25 cellular contexts compared by ENCODE assay signal in genomic region chr7:16693601-16694318, GRCh38. TPM values are rescaled to one million over a fixed set of nuclear protein-coding genes. Genes with fewer than 3 reads are reported as not detected.
DNase-seq lines count a peak whose midpoint lies in the region; ATAC-seq, FAIRE-seq and TF ChIP-seq lines count a peak whose summit lies in the region.
"Had no signal": no experiment of that assay in that cellular context is flagged by ENCODE, and none has a peak within 500 bp of the region (broad histone marks: within the 10 kb centered on the region; RNA-seq: fewer than 3 reads in every experiment).

No MANE protein-coding gene starts in this region.

- no peak for ATAC-seq in T-helper 17 cell
- ATAC-seq: SK-N-SH treated with all-trans-retinoic acid at 6 μM for 48 hours had no signal

- no peaks in the 10 kb centered on the region for H3K27me3 ChIP-seq in astrocyte (ENCODE audit: insufficient read depth, low read length)
- H3K27me3 ChIP-seq: MG63, Peyer's patch had no signal

- H3K4me3 Mint-ChIP-seq in activated naive CD4-positive, alpha-beta T cell treated with anti-CD3 and anti-CD28 coated beads, Interleukin-2, amount 50 U/mL, for 24 hours: no peak overlapping the region
- peak overlapping the region; percentile 24 for H3K4me3 Mint-ChIP-seq in astrocyte (ENCODE audit: unreplicated experiment)
- no peak overlapping the region for H3K4me3 Mint-ChIP-seq in T-helper 17 cell

- TF ChIP-seq CTCF in astrocyte (IDR thresholded peaks at IDR 0.05; ENCODE audit: insufficient read depth, low read depth, low read length): no peak

- FAIRE-seq in astrocyte (lab: Jason Lieb, UNC): peak; percentile 32
- FAIRE-seq: GM12892, GM19239 had no signal

- no peaks in the 10 kb centered on the region for H3K9me3 Mint-ChIP-seq in activated naive CD4-positive, alpha-beta T cell treated with anti-CD3 and anti-CD28 coated beads, Interleukin-2, amount 50 U/mL, for 24 hours
- no peaks in the 10 kb centered on the region for H3K9me3 Mint-ChIP-seq in astrocyte (ENCODE audit: unreplicated experiment)

- peaks cover 36% of the 10 kb centered on the region for H3K36me3 Mint-ChIP-seq in activated naive CD4-positive, alpha-beta T cell treated with anti-CD3 and anti-CD28 coated beads, Interleukin-2, amount 50 U/mL, for 24 hours
- H3K36me3 Mint-ChIP-seq in astrocyte (ENCODE audit: low read depth, unreplicated experiment) (peaks cover 15% of the 10 kb centered on the region), T-helper 17 cell (ENCODE audit: low read depth) (peaks cover 11% of the 10 kb centered on the region)

- H3K27ac Mint-ChIP-seq in activated naive CD4-positive, alpha-beta T cell treated with anti-CD3 and anti-CD28 coated beads, Interleukin-2, amount 50 U/mL, for 24 hours: peak overlapping the region; percentile 30
- H3K27ac Mint-ChIP-seq in astrocyte (ENCODE audit: unreplicated experiment) (peak overlapping the region; percentile 3), T-helper 17 cell (no peak overlapping the region)

- no peak for DNase-seq in activated naive CD4-positive, alpha-beta T cell (lab: John Stamatoyannopoulos, UW)
- no peak for DNase-seq in astrocyte (ENCODE audit: low read depth)
- peak; percentile 20 for DNase-seq in iris pigment epithelial cell (ENCODE audit: low read depth)
- no peak for DNase-seq in iPS-NIHi11 (ENCODE audit: low spot score)
- no peak for DNase-seq in GM03348 (ENCODE audit: low spot score)
- no peak for DNase-seq in NCI-H2081 (lab: John Stamatoyannopoulos, UW)
- DNase-seq in T-helper 17 cell: no peak
- DNase-seq: 8988T, Calu3, DMS79 treated with DMSO at 0.1 percent for 48 hours, GF-D8, H7, KG1, MG63, NCI-H1105 treated with DMSO at 0.1 percent for 48 hours, NCI-H146, NCI-H1930, NCI-H446 treated with DMSO at 0.1 percent for 48 hours, NCI-H526 treated with DMSO at 0.1 percent for 48 hours, Peyer's patch, SIG-M5 had no signal

- H3K79me2 ChIP-seq in astrocyte (ENCODE audit: insufficient read depth, low read length): no peaks in the 10 kb centered on the region

- H2AFZ ChIP-seq in astrocyte (ENCODE audit: low read depth, low read length): no peak overlapping the region

- H3K4me3 ChIP-seq in astrocyte (ENCODE audit: insufficient read depth, low read depth, low read length): no peak overlapping the region
- H3K4me3 ChIP-seq: MG63, Peyer's patch had no signal

- H3K4me1 ChIP-seq in astrocyte (ENCODE audit: insufficient read depth, low read length): peaks cover 19% of the 10 kb centered on the region
- H3K4me1 ChIP-seq: Peyer's patch had no signal

- H3K27me3 Mint-ChIP-seq in activated naive CD4-positive, alpha-beta T cell treated with anti-CD3 and anti-CD28 coated beads, Interleukin-2, amount 50 U/mL, for 24 hours: no peaks in the 10 kb centered on the region
- H3K27me3 Mint-ChIP-seq in astrocyte (ENCODE audit: low read depth, unreplicated experiment) (no peaks in the 10 kb centered on the region), T-helper 17 cell (no peaks in the 10 kb centered on the region)

- H3K4me1 Mint-ChIP-seq in activated naive CD4-positive, alpha-beta T cell treated with anti-CD3 and anti-CD28 coated beads, Interleukin-2, amount 50 U/mL, for 24 hours: peaks cover 6% of the 10 kb centered on the region
- H3K4me1 Mint-ChIP-seq in astrocyte (ENCODE audit: low read depth, unreplicated experiment) (peaks cover 22% of the 10 kb centered on the region), T-helper 17 cell (peaks cover 2% of the 10 kb centered on the region)

- H3K4me2 ChIP-seq in astrocyte (ENCODE audit: low read length): peak overlapping the region; percentile 1

- no peak overlapping the region for H3K9ac ChIP-seq in astrocyte (ENCODE audit: low read length)

- H3K36me3 ChIP-seq in astrocyte (ENCODE audit: insufficient read depth, low read length): peaks cover 45% of the 10 kb centered on the region

- H3K27ac ChIP-seq in astrocyte (ENCODE audit: low read depth, low read length): peak overlapping the region; percentile 13
- H3K27ac ChIP-seq: Peyer's patch had no signal

- H4K20me1 ChIP-seq in astrocyte (ENCODE audit: insufficient read depth, low read length): no peaks in the 10 kb centered on the region

- H3K9me3 ChIP-seq in astrocyte (ENCODE audit: insufficient read depth, low read depth, low read length) (no peaks in the 10 kb centered on the region), T-helper 17 cell (ENCODE audit: control insufficient read depth, low read length, poor library complexity, severe bottlenecking) (no peaks in the 10 kb centered on the region)
- H3K9me3 ChIP-seq: MG63, Peyer's patch had no signal

RNA-seq across cellular contexts. Expression of gene BZW2, which starts 47.8 kb away (rescaled TPM):
- total RNA-seq in astrocyte (83.4 and 84.9 TPM in 2 replicates), T-helper 17 cell (10 to 100 TPM; 24.0 to 29.4 TPM)

RNA-seq across cellular contexts. Expression of gene ANKMY2, which starts 48.2 kb away (rescaled TPM):
- total RNA-seq in astrocyte (21.9 and 25.0 TPM in 2 replicates), T-helper 17 cell (1 to 10 TPM; 6.8 to 6.9 TPM)

RNA-seq across cellular contexts. Expression of gene TSPAN13, which starts 59.8 kb away (rescaled TPM):
- total RNA-seq in astrocyte (56.0 and 57.0 TPM in 2 replicates), T-helper 17 cell (1 to 10 TPM in 1 of 2 donors, under 1 TPM in 1; 0.42 to 1.4 TPM)

Comparison
In these comparisons a context has a peak if more than half of its experiments do, and no peak if none do; other contexts are left out.
1. RNA of gene TSPAN13, which starts 59.8 kb away (total RNA-seq): 56.0 to 57.0 TPM in astrocyte; 0.42 to 1.4 TPM in T-helper 17 cell; every median in the first group is over 10 times any median in the second.